In genomic region chr14:68631691-68632590, GRCh38 we compare ENCODE assay signal across 11 cellular contexts.
DNase-seq lines count a peak whose midpoint lies in the region; ATAC-seq and TF ChIP-seq lines count a peak whose summit lies in the region.
"Had no signal": no experiment of that assay in that cellular context is flagged by ENCODE, and none has a peak within 500 bp of the region (broad histone marks: within the 10 kb centered on the region; RNA-seq: fewer than 3 reads in every experiment).

No MANE protein-coding gene starts in this region.

- WGBS in endodermal cell (ENCODE audit: insufficient coverage in 1 of 2, insufficient read length in 1 of 2), 2 experiments = 93% methylated on average over 13 to 21 of the region's 21 CpGs
- WGBS in mesenchymal stem cell = 79% methylated on average over 20 of the region's 21 CpGs

- no peaks in the 10 kb centered on the region for H3K9me3 Mint-ChIP-seq in Caco-2 (ENCODE audit: unreplicated experiment)
- H3K9me3 Mint-ChIP-seq in endodermal cell = no peaks in the 10 kb centered on the region
- peaks cover 1% of the 10 kb centered on the region for H3K9me3 Mint-ChIP-seq in type B pancreatic cell

- in situ Hi-C loops in gastrocnemius medialis (cut with MboI; ENCODE audit: low sequenced_read_pairs in 4 of 4) = no loop called here

- H3K4me1 ChIP-seq in Caco-2 = peaks cover 38% of the 10 kb centered on the region
- H3K4me1 ChIP-seq in endodermal cell (ENCODE audit: control insufficient read depth, insufficient read depth, low read length) = peaks cover 6% of the 10 kb centered on the region
- H3K4me1 ChIP-seq in mesenchymal stem cell (ENCODE audit: control insufficient read depth, insufficient read depth, low read depth, low read length) = peaks cover 5% of the 10 kb centered on the region
- peaks cover 8 to 20% of the 10 kb centered on the region in 2 donors for H3K4me1 ChIP-seq in gastrocnemius medialis

- peak overlapping the region; percentile 96 for H4K91ac ChIP-seq in mesenchymal stem cell (ENCODE audit: low read length)

- H3K27ac ChIP-seq in endodermal cell (ENCODE audit: low read depth, low read length) (no peak overlapping the region), mesenchymal stem cell (ENCODE audit: low read length, poor library complexity, severe bottlenecking) (no peak overlapping the region), gastrocnemius medialis (peak overlapping the region; percentile 20 to 52 (median 44))
- H3K27ac ChIP-seq: VCaP had no signal

- H2BK5ac ChIP-seq in mesenchymal stem cell (ENCODE audit: low read depth, low read length, poor library complexity, severe bottlenecking) = no peak overlapping the region

- POLR2A ChIA-PET in Caco-2 (lab: Charles Lee) = interaction anchor here (0.6 kb wide), 2 partner anchors 27 to 189 kb away, joined by 3 to 5 read pairs; no protein-coding TSS in a partner anchor

- no peaks in the 10 kb centered on the region for H3K27me3 ChIP-seq in Caco-2 (replicated peaks; ENCODE audit: control insufficient read depth, insufficient read depth, low read length)
- H3K27me3 ChIP-seq in endodermal cell (ENCODE audit: control insufficient read depth, insufficient read depth, low read length, poor library complexity, severe bottlenecking) = no peaks in the 10 kb centered on the region
- H3K27me3 ChIP-seq in mesenchymal stem cell (ENCODE audit: control insufficient read depth in 1 of 2, insufficient read depth in 1 of 2, low read length in 2 of 2) = no peaks in the 10 kb centered on the region
- H3K27me3 ChIP-seq in gastrocnemius medialis = no peaks in the 10 kb centered on the region

- H3K27ac Mint-ChIP-seq in Caco-2 (ENCODE audit: unreplicated experiment) (peak overlapping the region; percentile 70), endodermal cell (no peak overlapping the region), type B pancreatic cell (no peak overlapping the region)
- H3K27ac Mint-ChIP-seq: activated naive CD8-positive, alpha-beta T cell had no signal

- no peak overlapping the region for H3K23ac ChIP-seq in mesenchymal stem cell (ENCODE audit: low read length in 2 of 2)

- H2BK15ac ChIP-seq in mesenchymal stem cell (ENCODE audit: low read depth, poor library complexity, severe bottlenecking) = peak overlapping the region; percentile 60

- H3K36me3 ChIP-seq in Caco-2 (ENCODE audit: control insufficient read depth, insufficient read depth, low read length) (no peaks in the 10 kb centered on the region), endodermal cell (ENCODE audit: control insufficient read depth, insufficient read depth, low read length) (no peaks in the 10 kb centered on the region), mesenchymal stem cell (ENCODE audit: control insufficient read depth in 1 of 2, insufficient read depth in 2 of 2, low read depth in 1 of 2, low read length in 2 of 2) (no peaks in the 10 kb centered on the region), gastrocnemius medialis (no peaks in the 10 kb centered on the region)

- H3K9ac ChIP-seq in endodermal cell (ENCODE audit: extremely low read depth, low read length, poor library complexity, severe bottlenecking) (no peak overlapping the region), mesenchymal stem cell (ENCODE audit: low read length) (peak overlapping the region; percentile 49)

- peak in 1 of 2 donors; percentile 11 for ATAC-seq in gastrocnemius medialis
- ATAC-seq: HCT116 had no signal

- H3K4me2 ChIP-seq in mesenchymal stem cell (ENCODE audit: low read length, poor library complexity, severe bottlenecking) = no peak overlapping the region

- no peak overlapping the region for H2AK5ac ChIP-seq in mesenchymal stem cell (ENCODE audit: low read length, severe bottlenecking)

- intact Hi-C loops in Caco-2 (cut with micrococcal nuclease; ENCODE audit: unreplicated experiment) (no loop called here), gastrocnemius medialis (cut with DNase I; ENCODE audit: low total_unique reads) (loop anchor here (10.0 kb wide), 1 partner anchor 807 kb away; no protein-coding TSS in a partner anchor), posterior cingulate gyrus (cut with DNase I) (no loop called here)

- peak overlapping the region in 1 of 2 experiments; percentile 68 for H3K14ac ChIP-seq in mesenchymal stem cell (ENCODE audit: low read length in 2 of 2)

- H3K36me3 Mint-ChIP-seq in Caco-2 (ENCODE audit: insufficient read depth, unreplicated experiment) = peaks cover 13% of the 10 kb centered on the region
- no peaks in the 10 kb centered on the region for H3K36me3 Mint-ChIP-seq in endodermal cell (ENCODE audit: low read depth)
- H3K36me3 Mint-ChIP-seq in type B pancreatic cell = peaks cover 8% of the 10 kb centered on the region
- H3K36me3 Mint-ChIP-seq: activated naive CD8-positive, alpha-beta T cell had no signal

- no peaks in the 10 kb centered on the region for H3K9me3 ChIP-seq in Caco-2
- no peaks in the 10 kb centered on the region for H3K9me3 ChIP-seq in endodermal cell (ENCODE audit: control insufficient read depth, low read length)
- no peaks in the 10 kb centered on the region for H3K9me3 ChIP-seq in mesenchymal stem cell (ENCODE audit: control insufficient read depth, low read length)
- no peaks in the 10 kb centered on the region for H3K9me3 ChIP-seq in gastrocnemius medialis

- H2AFZ ChIP-seq in mesenchymal stem cell (ENCODE audit: low read depth, low read length) = no peak overlapping the region

- peak overlapping the region; percentile 78 to 95 for H3K4ac ChIP-seq in mesenchymal stem cell (ENCODE audit: low read depth in 1 of 2, low read length in 2 of 2)

- H3K4me3 ChIP-seq in Caco-2 (ENCODE audit: low read depth, low read length) = no peak overlapping the region
- H3K4me3 ChIP-seq in endodermal cell (ENCODE audit: low read length) = no peak overlapping the region
- H3K4me3 ChIP-seq in mesenchymal stem cell (ENCODE audit: insufficient read depth in 1 of 2, low read depth in 1 of 2, low read length in 2 of 2) = no peak overlapping the region
- H3K4me3 ChIP-seq in gastrocnemius medialis = no peak overlapping the region

- no peaks in the 10 kb centered on the region for H3K79me1 ChIP-seq in mesenchymal stem cell (replicated peaks; ENCODE audit: low read length, poor library complexity, severe bottlenecking)

- BruUV-seq in Caco-2 (replicated peaks; lab: Mats Ljungman, UMichigan) = no TSS peak

- DNase-seq in Caco-2 (no peak), endodermal cell (peak; percentile 31), mesenchymal stem cell (peak; percentile 52), gastrocnemius medialis (no peak), posterior cingulate gyrus (no peak), type B pancreatic cell (ENCODE audit: extremely low spot score, unreplicated experiment) (no peak), COLO829 (ENCODE audit: low spot score) (no peak), NCI-H526 (lab: John Stamatoyannopoulos, UW) (no peak)

- CTCF ChIA-PET in Caco-2 (lab: Charles Lee) = no interaction called here

- peak overlapping the region; percentile 85 to 91 for H2BK12ac ChIP-seq in mesenchymal stem cell (ENCODE audit: low read length in 2 of 2)

- TF ChIP-seq CTCF in Caco-2 (IDR thresholded peaks at IDR 0.05; ENCODE audit: insufficient read depth in 1 of 2, low read depth in 1 of 2, low read length in 1 of 2, severe bottlenecking in 1 of 2, unreplicated experiment in 1 of 2) (no peak), endodermal cell (conservative IDR thresholded peaks at IDR 0.05) (no peak), gastrocnemius medialis (IDR thresholded peaks at IDR 0.05 in 4 of 5, conservative IDR thresholded peaks at IDR 0.05 in 1 of 5) (no peak), type B pancreatic cell (conservative IDR thresholded peaks at IDR 0.05) (no peak)

- H3K27me3 Mint-ChIP-seq in Caco-2 (ENCODE audit: insufficient read depth, unreplicated experiment) (no peaks in the 10 kb centered on the region), endodermal cell (ENCODE audit: insufficient read depth) (peaks cover 7% of the 10 kb centered on the region), type B pancreatic cell (no peaks in the 10 kb centered on the region)
- H3K27me3 Mint-ChIP-seq: activated naive CD8-positive, alpha-beta T cell had no signal

- TF ChIP-seq POLR2A in gastrocnemius medialis (IDR thresholded peaks at IDR 0.05) = no peak

- peak overlapping the region; percentile 58 for H4K8ac ChIP-seq in mesenchymal stem cell (ENCODE audit: low read length)

- H3K4me1 Mint-ChIP-seq in Caco-2 (ENCODE audit: low read depth, unreplicated experiment) (peaks cover 20% of the 10 kb centered on the region), endodermal cell (peaks cover 33% of the 10 kb centered on the region), type B pancreatic cell (ENCODE audit: unreplicated experiment) (peaks cover 57% of the 10 kb centered on the region)

- H3K18ac ChIP-seq in mesenchymal stem cell (ENCODE audit: low read depth in 1 of 2, low read length in 2 of 2) = peak overlapping the region; percentile 58 to 90

- peak overlapping the region; percentile 54 for H2BK120ac ChIP-seq in mesenchymal stem cell (ENCODE audit: low read depth, low read length)

- H3K4me3 Mint-ChIP-seq in Caco-2 (ENCODE audit: unreplicated experiment) = no peak overlapping the region
- no peak overlapping the region for H3K4me3 Mint-ChIP-seq in endodermal cell
- H3K4me3 Mint-ChIP-seq in type B pancreatic cell = no peak overlapping the region
- H3K4me3 Mint-ChIP-seq: activated naive CD8-positive, alpha-beta T cell had no signal

Comparison
In these comparisons a context has a peak if more than half of its experiments do, and no peak if none do; other contexts are left out.
1. DNase-seq: peak in endodermal cell (single experiment) and mesenchymal stem cell (single experiment); none in Caco-2 (0 of 2), gastrocnemius medialis (0 of 2), posterior cingulate gyrus (0 of 10), type B pancreatic cell (single experiment), COLO829 (single experiment) and NCI-H526 (0 of 2).
2. H3K27ac ChIP-seq: peak in gastrocnemius medialis (4 of 4); none in endodermal cell (single experiment) and mesenchymal stem cell (single experiment).